In genomic region chr9:7111413-7111812, GRCh38 we compare ENCODE assay signal across 21 cellular contexts.
"Had no signal": no experiment of that assay in that cellular context is flagged by ENCODE, and none has a peak within 500 bp of the region (broad histone marks: within the 10 kb centered on the region; RNA-seq: fewer than 3 reads in every experiment).

No MANE protein-coding gene starts in this region.

- DNase-seq: KBM-7, MG63, NCI-H1092 treated with DMSO at 0.1 percent for 48 hours, NCI-H1436, NCI-H187, NCI-H2029, NCI-H2081 treated with DMSO at 0.1 percent for 48 hours, NCI-H2171, NCI-H226, NCI-H446, NCI-H510A, NCI-H524 treated with DMSO at 0.1 percent for 48 hours, NCI-H69, NCI-H774, SHP77, SK-N-SH, SW 1271, T-cell had no signal

- ATAC-seq: T-cell had no signal

- H3K4me3 ChIP-seq: MG63 had no signal

- H3K27me3 ChIP-seq: MG63 had no signal

- FAIRE-seq: HTR-8/SVneo had no signal

- H3K27ac ChIP-seq: HL-60, RWPE1 had no signal

- H3K27me3 Mint-ChIP-seq: T-cell had no signal

- H3K9me3 Mint-ChIP-seq: T-cell had no signal

- H3K36me3 ChIP-seq: MG63 had no signal

- H3K9me3 ChIP-seq: MG63, SK-N-SH had no signal

- H3K4me3 Mint-ChIP-seq: T-cell had no signal
